In genomic region chr17:19940722-19941464, GRCh38 we compare ENCODE assay signal across 11 cellular contexts. TPM values are rescaled to one million over a fixed set of nuclear protein-coding genes. Genes with fewer than 3 reads are reported as not detected.
DNase-seq lines count a peak whose midpoint lies in the region; ATAC-seq, FAIRE-seq and TF ChIP-seq lines count a peak whose summit lies in the region.
"Had no signal": no experiment of that assay in that cellular context is flagged by ENCODE, and none has a peak within 500 bp of the region (broad histone marks: within the 10 kb centered on the region; RNA-seq: fewer than 3 reads in every experiment).

No MANE protein-coding gene starts in this region.

- peak in 3 of 4 donors; percentile 53 to 60 (median 56) for ATAC-seq in pancreas

- H3K9me1 ChIP-seq in endothelial cell of umbilical vein (replicated peaks; ENCODE audit: control insufficient read depth, extremely low read depth, insufficient read depth, low read length), result no peaks in the 10 kb centered on the region

- WGBS in pancreas, 2 donors, result 50 to 55% methylated on average over 4 of the region's 4 CpGs

- intact Hi-C loops in endothelial cell of umbilical vein (cut with micrococcal nuclease) (no loop called here), pancreas (cut with DNase I) (no loop called here), OCI-LY7 (cut with micrococcal nuclease; ENCODE audit: unreplicated experiment) (no loop called here)

- dilution Hi-C loops in endothelial cell of umbilical vein (cut with MboI; ENCODE audit: extremely low pct_ligation_motif_present, low sequenced_read_pairs), result no loop called here

- H4K20me1 ChIP-seq in endothelial cell of umbilical vein (replicated peaks; ENCODE audit: control insufficient read depth, extremely low read depth, insufficient read depth, low read length) (no peaks in the 10 kb centered on the region), OCI-LY7 (ENCODE audit: insufficient read depth, low read length) (peaks cover 8% of the 10 kb centered on the region; the same call in 1 of the 2 replicates)

- no peak for TF ChIP-seq CTCF in endothelial cell of umbilical vein (IDR thresholded peaks at IDR 0.05; ENCODE audit: extremely low read depth in 1 of 2, insufficient read depth in 1 of 2, low read depth in 1 of 2, low read length in 2 of 2)
- no peak for TF ChIP-seq CTCF in pancreas (IDR thresholded peaks at IDR 0.05)
- TF ChIP-seq CTCF in OCI-LY7 (conservative IDR thresholded peaks at IDR 0.05; ENCODE audit: low read length), result no peak

- H3K4me2 ChIP-seq in endothelial cell of umbilical vein (ENCODE audit: insufficient read depth, low read length) (no peak overlapping the region), OCI-LY7 (ENCODE audit: low read length) (no peak overlapping the region)

- peaks cover 21% of the 10 kb centered on the region for H3K79me2 ChIP-seq in endothelial cell of umbilical vein (ENCODE audit: control insufficient read depth, insufficient read depth, low read length)
- peaks cover 27% of the 10 kb centered on the region for H3K79me2 ChIP-seq in OCI-LY7 (ENCODE audit: insufficient read depth, low read depth, low read length)

- CTCF ChIA-PET in endothelial cell of umbilical vein (lab: Charles Lee), result no interaction called here
- CTCF ChIA-PET in OCI-LY7 (lab: Charles Lee; ENCODE audit: unreplicated experiment), result no interaction called here

- POLR2A ChIA-PET in endothelial cell of umbilical vein (lab: Charles Lee), result no interaction called here
- POLR2A ChIA-PET in OCI-LY7 (lab: Charles Lee), result no interaction called here

- no peaks in the 10 kb centered on the region for H3K9me2 ChIP-seq in OCI-LY7 (ENCODE audit: insufficient read depth, low read length)

- FAIRE-seq in endothelial cell of umbilical vein (lab: Jason Lieb, UNC), result peak; percentile 15
- FAIRE-seq in pancreas (lab: Jason Lieb, UNC), result peak; percentile 80

- no peak overlapping the region for H2AFZ ChIP-seq in endothelial cell of umbilical vein (ENCODE audit: low read depth, low read length)
- H2AFZ ChIP-seq in OCI-LY7 (ENCODE audit: low read length), result no peak overlapping the region

- H3K27ac ChIP-seq in endothelial cell of umbilical vein (ENCODE audit: insufficient read depth, low read depth, low read length) (no peak overlapping the region), pancreas (no peak overlapping the region), OCI-LY7 (ENCODE audit: low read depth, low read length, poor library complexity, severe bottlenecking) (no peak overlapping the region)
- H3K27ac ChIP-seq: suprapubic skin had no signal

- BruUV-seq in endothelial cell of umbilical vein (replicated peaks; lab: Mats Ljungman, UMichigan), result no TSS peak
- no TSS peak for BruUV-seq in OCI-LY7 (replicated peaks; lab: Mats Ljungman, UMichigan)

- no peaks in the 10 kb centered on the region for H3K4me1 ChIP-seq in endothelial cell of umbilical vein (ENCODE audit: control insufficient read depth, extremely low read depth, insufficient read depth, low read length)
- H3K4me1 ChIP-seq in pancreas, result peaks cover 0 to 19% (median 0%) of the 10 kb centered on the region in 3 donors
- H3K4me1 ChIP-seq in OCI-LY7 (ENCODE audit: insufficient read depth, low read length, poor library complexity, severe bottlenecking), result no peaks in the 10 kb centered on the region
- H3K4me1 ChIP-seq: suprapubic skin had no signal

- no peak overlapping the region for H3K9ac ChIP-seq in endothelial cell of umbilical vein (replicated peaks; ENCODE audit: extremely low read depth, insufficient read depth, low read length)

- no peak overlapping the region for H3K4me3 ChIP-seq in endothelial cell of umbilical vein (replicated peaks in 1 of 3; ENCODE audit: insufficient read depth in 1 of 3, low read depth in 1 of 3, low read length in 3 of 3)
- no peak overlapping the region for H3K4me3 ChIP-seq in pancreas
- no peak overlapping the region for H3K4me3 ChIP-seq in OCI-LY7 (ENCODE audit: low read depth, low read length, poor library complexity, severe bottlenecking)
- H3K4me3 ChIP-seq: suprapubic skin had no signal

- peaks cover 4 to 10% of the 10 kb centered on the region in 2 experiments for H3K36me3 ChIP-seq in endothelial cell of umbilical vein (ENCODE audit: control insufficient read depth in 2 of 2, extremely low read depth in 1 of 2, insufficient read depth in 2 of 2, low read length in 2 of 2)
- peaks cover 0 to 6% (median 0%) of the 10 kb centered on the region in 3 donors for H3K36me3 ChIP-seq in pancreas
- H3K36me3 ChIP-seq in OCI-LY7 (ENCODE audit: insufficient read depth, low read length), result peaks cover 92% of the 10 kb centered on the region

- no peak for TF ChIP-seq POLR2A in endothelial cell of umbilical vein (IDR thresholded peaks at IDR 0.05; ENCODE audit: low read depth, low read length)

- DNase-seq in GM04504 (ENCODE audit: low read depth) (peak; percentile 45), NCI-H2029 (lab: John Stamatoyannopoulos, UW) (peak; percentile 26), endothelial cell of umbilical vein (ENCODE audit: low read depth, low spot score) (no peak), pancreas (no peak), OCI-LY7 (ENCODE audit: low spot score) (no peak)
- DNase-seq in activated CD4-positive, alpha-beta T cell treated with anti-CD3 and anti-CD28 coated beads for 48 hours, result no peak
- no peak for DNase-seq in activated CD8-positive, alpha-beta memory T cell treated with anti-CD3 and anti-CD28 coated beads for 24 hours
- DNase-seq: activated CD8-positive, alpha-beta memory T cell treated with anti-CD3 and anti-CD28 coated beads, Interleukin-2, amount 50 U/mL, for 48 hours; effector CD8-positive, alpha-beta T cell; NCI-H146 had no signal

- H3K9me3 ChIP-seq in endothelial cell of umbilical vein (replicated peaks; ENCODE audit: control insufficient read depth, insufficient read depth, low read length), result no peaks in the 10 kb centered on the region
- H3K9me3 ChIP-seq in pancreas, result no peaks in the 10 kb centered on the region
- no peaks in the 10 kb centered on the region for H3K9me3 ChIP-seq in OCI-LY7 (ENCODE audit: low read length)
- H3K9me3 ChIP-seq: suprapubic skin had no signal

- no peaks in the 10 kb centered on the region for H3K27me3 ChIP-seq in endothelial cell of umbilical vein (ENCODE audit: control insufficient read depth in 2 of 2, insufficient read depth in 2 of 2, low read length in 2 of 2)
- no peaks in the 10 kb centered on the region for H3K27me3 ChIP-seq in pancreas
- H3K27me3 ChIP-seq: suprapubic skin had no signal

TF ChIP-seq in endothelial cell of umbilical vein, 7 proteins besides CTCF, POLR2A, EP300 and RAD21:
- no peak for TF ChIP-seq JUN (IDR thresholded peaks at IDR 0.05; ENCODE audit: borderline replicate concordance, insufficient read depth, insufficient read length, low read depth)
- TF ChIP-seq FOS (IDR thresholded peaks at IDR 0.05; ENCODE audit: borderline replicate concordance, insufficient read depth, low read length), result no peak
- no peak for TF ChIP-seq POLR2AphosphoS5 (IDR thresholded peaks at IDR 0.05; ENCODE audit: insufficient read depth, low read depth, low read length)
- no peak for TF ChIP-seq GATA2 (IDR thresholded peaks at IDR 0.05; ENCODE audit: insufficient read depth, insufficient read length, low read depth, low read length)
- no peak for TF ChIP-seq MYC (IDR thresholded peaks at IDR 0.05; ENCODE audit: low read depth, low read length)
- no peak for TF ChIP-seq EZH2 (IDR thresholded peaks at IDR 0.05; ENCODE audit: borderline replicate concordance, low read depth, low read length, severe bottlenecking)
TF ChIP-seq in endothelial cell of umbilical vein: peak in this region for 0.

RNA-seq across cellular contexts. Expression of gene AKAP10, which starts 36.7 kb away (rescaled TPM):
- 25.3 and 27.1 TPM in 2 replicates for total RNA-seq in endothelial cell of umbilical vein
- 10.0 and 10.6 TPM in 2 replicates for polyA plus RNA-seq in endothelial cell of umbilical vein
- polyA plus RNA-seq in endothelial cell of umbilical vein (2011; cell fraction: cytosol; rRNA removed), result 10.7 and 11.3 TPM in 2 replicates
- polyA plus RNA-seq in endothelial cell of umbilical vein (2011; cell fraction: nucleus; rRNA removed), result 30.4 and 35.7 TPM in 2 replicates
- 14.9 and 15.7 TPM in 2 replicates for polyA plus RNA-seq in endothelial cell of umbilical vein (2012)
- polyA minus RNA-seq in endothelial cell of umbilical vein, result 40.9 and 65.5 TPM in 2 replicates
- polyA minus RNA-seq in endothelial cell of umbilical vein (2011; cell fraction: cytosol; rRNA and poly(A)+ RNA removed), result 19.5 TPM
- 37.4 and 55.9 TPM in 2 replicates for polyA minus RNA-seq in endothelial cell of umbilical vein (2011; cell fraction: nucleus; rRNA and poly(A)+ RNA removed)
- total RNA-seq in pancreas, result 10 to 100 TPM; 10.7 to 25.5 (median 12.8) TPM
- 1 to 10 TPM; 4.0 to 7.5 TPM for polyA plus RNA-seq in pancreas
- total RNA-seq in OCI-LY7 (2014; rRNA removed; shearing (Covaris generic)), result 16.1 and 20.5 TPM in 2 replicates
- total RNA-seq in OCI-LY7 (2022), result 33.8 and 35.7 TPM in 2 replicates

Comparison
In these comparisons a context has a peak if more than half of its experiments do, and no peak if none do; other contexts are left out.
1. DNase-seq: peak in GM04504 (single experiment) and NCI-H2029 (single experiment); none in endothelial cell of umbilical vein (single experiment), pancreas (0 of 6), activated CD4-positive, alpha-beta T cell treated with anti-CD3 and anti-CD28 coated beads for 48 hours (single experiment), activated CD8-positive, alpha-beta memory T cell treated with anti-CD3 and anti-CD28 coated beads for 24 hours (single experiment) and OCI-LY7 (single experiment).